Comparison of ENCODE assay signal across 9 cellular contexts in genomic region chr5:107486489-107486888, GRCh38.
DNase-seq lines count a peak whose midpoint lies in the region; ATAC-seq and TF ChIP-seq lines count a peak whose summit lies in the region.
"Had no signal": no experiment of that assay in that cellular context is flagged by ENCODE, and none has a peak within 500 bp of the region (broad histone marks: within the 10 kb centered on the region; RNA-seq: fewer than 3 reads in every experiment).

No MANE protein-coding gene starts in this region.

- ATAC-seq in GM18520 (IDR thresholded peaks at IDR 0.05; ENCODE audit: unreplicated experiment) = peak; percentile 70
- ATAC-seq in HG02759 (IDR thresholded peaks at IDR 0.05; ENCODE audit: unreplicated experiment) = peak; percentile 88
- peak; percentile 99 for ATAC-seq in PC-3
- no peak for ATAC-seq in left colon

- peak; percentile 78 for DNase-seq in PC-3
- peak; percentile 23 for DNase-seq in fibroblast of gingiva (ENCODE audit: low read depth)
- DNase-seq in amniotic stem cell (lab: John Stamatoyannopoulos, UW) = no peak
- DNase-seq in NCI-H345 treated with DMSO at 0.1 percent for 48 hours (lab: John Stamatoyannopoulos, UW; ENCODE audit: unreplicated experiment) = no peak
- no peak for DNase-seq in NCI-H2029 treated with DMSO at 0.1 percent for 48 hours (lab: John Stamatoyannopoulos, UW)
- DNase-seq in left colon = no peak
- DNase-seq: upper lobe of left lung had no signal

- BruUV-seq in PC-3 (replicated peaks; lab: Mats Ljungman, UMichigan) = no TSS peak

- H3K4me3 ChIP-seq in PC-3 (ENCODE audit: low read length) = no peak overlapping the region
- H3K4me3 ChIP-seq: upper lobe of left lung had no signal

- peaks cover 23% of the 10 kb centered on the region for H3K4me1 ChIP-seq in PC-3 (ENCODE audit: insufficient read depth, low read length)
- H3K4me1 ChIP-seq: upper lobe of left lung had no signal

- intact Hi-C loops in PC-3 (cut with micrococcal nuclease) = no loop called here
- intact Hi-C loops in left colon (cut with DNase I, micrococcal nuclease) = no loop called here

- H3K27ac ChIP-seq in PC-3 (ENCODE audit: low read length) = peak overlapping the region; percentile 56

- H3K27me3 ChIP-seq in PC-3 (ENCODE audit: low read length) = no peaks in the 10 kb centered on the region
- H3K27me3 ChIP-seq: upper lobe of left lung had no signal

- POLR2A ChIA-PET in PC-3 (lab: Charles Lee; ENCODE audit: unreplicated experiment) = no interaction called here

- no peak overlapping the region for H2AFZ ChIP-seq in PC-3 (ENCODE audit: low read length)

- no peak for TF ChIP-seq CTCF in PC-3 (conservative IDR thresholded peaks at IDR 0.05; ENCODE audit: low read depth, low read length)

- no peak overlapping the region for H3K9ac ChIP-seq in PC-3 (ENCODE audit: low read length)

- H4K20me1 ChIP-seq in PC-3 (ENCODE audit: low read length) = no peaks in the 10 kb centered on the region

- H3F3A ChIP-seq in PC-3 (ENCODE audit: low read length, unreplicated experiment) = no peaks in the 10 kb centered on the region

- H3K9me3 ChIP-seq in PC-3 (ENCODE audit: low read length) = no peaks in the 10 kb centered on the region
- H3K9me3 ChIP-seq: upper lobe of left lung had no signal

- H3K79me2 ChIP-seq in PC-3 (ENCODE audit: low read length) = no peaks in the 10 kb centered on the region

- H3K9me2 ChIP-seq in PC-3 (replicated peaks; ENCODE audit: low read length) = no peaks in the 10 kb centered on the region

- no peaks in the 10 kb centered on the region for H3K36me3 ChIP-seq in PC-3 (ENCODE audit: low read depth, low read length)
- H3K36me3 ChIP-seq: upper lobe of left lung had no signal

- peak overlapping the region; percentile 44 for H3K4me2 ChIP-seq in PC-3 (ENCODE audit: low read length)

- CTCF ChIA-PET in PC-3 (lab: Charles Lee) = no interaction called here

Comparison
In these comparisons a context has a peak if more than half of its experiments do, and no peak if none do; other contexts are left out.
1. DNase-seq: peak in PC-3 (single experiment) and fibroblast of gingiva (single experiment); none in amniotic stem cell (single experiment), NCI-H345 treated with DMSO at 0.1 percent for 48 hours (single experiment), NCI-H2029 treated with DMSO at 0.1 percent for 48 hours (single experiment) and left colon (0 of 2).